Comparison of ENCODE assay signal across 7 cellular contexts in the genomic region with DNA sequence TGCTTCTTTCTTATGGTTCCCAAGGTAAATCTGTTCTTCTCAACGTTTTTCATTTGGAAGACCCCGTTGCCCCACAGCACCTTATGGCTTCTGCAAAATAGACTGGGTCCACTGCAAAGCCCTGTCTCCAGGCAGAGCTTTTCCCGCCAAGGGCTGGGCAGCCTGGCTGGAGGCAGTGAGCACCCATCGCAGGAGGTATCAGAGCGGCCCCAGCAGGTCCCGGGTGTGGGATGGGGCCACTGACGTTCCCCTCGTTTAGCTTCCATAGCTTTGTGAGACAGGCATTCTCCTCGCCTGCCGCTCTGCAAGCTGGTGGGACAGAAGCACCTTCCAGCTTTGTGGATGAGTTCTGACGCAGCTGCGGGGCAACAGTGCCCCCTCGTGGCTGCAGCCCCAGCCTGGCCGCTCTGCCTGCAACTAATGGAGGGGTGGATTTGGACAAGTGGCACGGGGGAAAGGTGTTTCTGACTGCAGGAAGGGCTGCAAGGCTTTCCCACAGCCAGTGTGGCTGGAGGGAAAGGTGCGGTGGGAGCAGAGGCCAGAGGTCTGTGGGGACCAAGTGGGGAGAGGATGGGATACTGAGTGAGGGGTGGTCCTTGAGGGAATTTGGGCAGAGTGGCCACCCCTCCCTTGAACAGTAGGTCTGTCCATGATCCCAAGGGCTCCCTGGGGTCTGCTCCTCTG.
A peak's percentile ranks its signal among the peaks of the same experiment; 100 is the strongest.
DNase-seq lines count a peak whose midpoint lies in the region; ATAC-seq and TF ChIP-seq lines count a peak whose summit lies in the region.

No MANE protein-coding gene starts in this region.

- H4K20me1 ChIP-seq in OCI-LY7 (ENCODE audit: insufficient read depth, low read length), result no peaks in the 10 kb centered on the region

- ATAC-seq in HG03442 (IDR thresholded peaks at IDR 0.05; ENCODE audit: unreplicated experiment), result peak; percentile 45
- ATAC-seq in naive thymus-derived CD8-positive, alpha-beta T cell, result peak; percentile 39 to 64
- peak; percentile 67 for ATAC-seq in stimulated activated memory B cell treated with anti-CD40 and anti-IgM and Interleukin-4, amounts not matched to agents 10 μg/mL and 1 μg/mL and 100 μg/mL, for 72 hours

- peaks cover 19 to 43% (median 32%) of the 10 kb centered on the region in 4 donors for H3K4me1 Mint-ChIP-seq in naive thymus-derived CD8-positive, alpha-beta T cell
- peaks cover 23% of the 10 kb centered on the region for H3K4me1 Mint-ChIP-seq in stimulated activated memory B cell treated with anti-CD40 and anti-IgM and Interleukin-4, amounts not matched to agents 10 μg/mL and 1 μg/mL and 100 μg/mL, for 72 hours

- POLR2A ChIA-PET in OCI-LY7 (lab: Charles Lee), result interaction anchor here (0.6 kb wide), 1 partner anchor 9 kb away, joined by 3 read pairs; no protein-coding TSS in a partner anchor
- POLR2A ChIA-PET in naive thymus-derived CD8-positive, alpha-beta T cell (lab: Charles Lee), result interaction anchor here (0.6 to 1.3 kb wide), 3 partner anchors 148 to 762 kb away, joined by 3 to 8 read pairs (median 4); no protein-coding TSS in a partner anchor

- 0 to 4% methylated on average over 1 to 7 of the region's 16 CpGs for WGBS in esophagus squamous epithelium, 2 donors

- peaks cover 0 to 54% (median 0%) of the 10 kb centered on the region in 4 donors for H3K27me3 ChIP-seq in esophagus squamous epithelium

- TF ChIP-seq POLR2A in esophagus squamous epithelium (IDR thresholded peaks at IDR 0.05), result no peak

- no peaks in the 10 kb centered on the region for H3K9me2 ChIP-seq in OCI-LY7 (ENCODE audit: insufficient read depth, low read length)

- no peak overlapping the region for H2AFZ ChIP-seq in OCI-LY7 (ENCODE audit: low read length)

- intact Hi-C loops in OCI-LY7 (cut with micrococcal nuclease; ENCODE audit: unreplicated experiment), result loop anchor here (1.0 kb wide), 2 partner anchors 148 to 152 kb away; no protein-coding TSS in a partner anchor
- intact Hi-C loops in esophagus squamous epithelium (cut with DNase I), result loop anchor here (5.0 kb wide), 1 partner anchor 556 kb away; no protein-coding TSS in a partner anchor

- no peaks in the 10 kb centered on the region for H3K36me3 Mint-ChIP-seq in naive thymus-derived CD8-positive, alpha-beta T cell
- H3K36me3 Mint-ChIP-seq in stimulated activated memory B cell treated with anti-CD40 and anti-IgM and Interleukin-4, amounts not matched to agents 10 μg/mL and 1 μg/mL and 100 μg/mL, for 72 hours, result no peaks in the 10 kb centered on the region

- H3K4me1 ChIP-seq in OCI-LY7 (ENCODE audit: insufficient read depth, low read length, poor library complexity, severe bottlenecking) (no peaks in the 10 kb centered on the region), esophagus squamous epithelium (peaks cover 10 to 24% (median 12%) of the 10 kb centered on the region in 3 donors)

- CTCF ChIA-PET in OCI-LY7 (lab: Charles Lee; ENCODE audit: unreplicated experiment), result interaction anchor here (0.6 to 2.0 kb wide), 6 partner anchors 23 to 708 kb away, joined by 3 to 5 read pairs (median 4); no protein-coding TSS in a partner anchor

- H3K27ac ChIP-seq in OCI-LY7 (ENCODE audit: low read depth, low read length, poor library complexity, severe bottlenecking), result no peak overlapping the region
- no peak overlapping the region for H3K27ac ChIP-seq in esophagus squamous epithelium

- peak overlapping the region in 8 of 10 donors; percentile 42 to 81 (median 52) for H3K4me3 Mint-ChIP-seq in naive thymus-derived CD8-positive, alpha-beta T cell
- H3K4me3 Mint-ChIP-seq in stimulated activated memory B cell treated with anti-CD40 and anti-IgM and Interleukin-4, amounts not matched to agents 10 μg/mL and 1 μg/mL and 100 μg/mL, for 72 hours, result no peak overlapping the region

- peaks cover 13 to 28% (median 13%) of the 10 kb centered on the region in 5 donors for H3K27me3 Mint-ChIP-seq in naive thymus-derived CD8-positive, alpha-beta T cell
- peaks cover 70% of the 10 kb centered on the region for H3K27me3 Mint-ChIP-seq in stimulated activated memory B cell treated with anti-CD40 and anti-IgM and Interleukin-4, amounts not matched to agents 10 μg/mL and 1 μg/mL and 100 μg/mL, for 72 hours

- H3K79me2 ChIP-seq in OCI-LY7 (ENCODE audit: insufficient read depth, low read depth, low read length), result no peaks in the 10 kb centered on the region

- DNase-seq in OCI-LY7 (ENCODE audit: low spot score) (peak; percentile 73), esophagus squamous epithelium (lab: John Stamatoyannopoulos, UW) (no peak)
- DNase-seq in activated T-cell treated with anti-CD3 and anti-CD28 coated beads, Interleukin-2, amount 50 U/mL, for 1 hour, result peak; percentile 83
- DNase-seq in naive thymus-derived CD8-positive, alpha-beta T cell, result peak; percentile 64 to 83 (median 78)

- no peaks in the 10 kb centered on the region for H3K9me3 ChIP-seq in OCI-LY7 (ENCODE audit: low read length)
- H3K9me3 ChIP-seq in esophagus squamous epithelium, result no peaks in the 10 kb centered on the region

- peak overlapping the region in 3 of 10 donors; percentile 34 to 82 (median 73) for H3K27ac Mint-ChIP-seq in naive thymus-derived CD8-positive, alpha-beta T cell
- H3K27ac Mint-ChIP-seq in stimulated activated memory B cell treated with anti-CD40 and anti-IgM and Interleukin-4, amounts not matched to agents 10 μg/mL and 1 μg/mL and 100 μg/mL, for 72 hours, result no peak overlapping the region

- H3K36me3 ChIP-seq in OCI-LY7 (ENCODE audit: insufficient read depth, low read length), result no peaks in the 10 kb centered on the region
- no peaks in the 10 kb centered on the region for H3K36me3 ChIP-seq in esophagus squamous epithelium

- no peaks in the 10 kb centered on the region for H3K9me3 Mint-ChIP-seq in naive thymus-derived CD8-positive, alpha-beta T cell
- H3K9me3 Mint-ChIP-seq in stimulated activated memory B cell treated with anti-CD40 and anti-IgM and Interleukin-4, amounts not matched to agents 10 μg/mL and 1 μg/mL and 100 μg/mL, for 72 hours, result no peaks in the 10 kb centered on the region

- H3K4me3 ChIP-seq in OCI-LY7 (ENCODE audit: low read depth, low read length, poor library complexity, severe bottlenecking), result no peak overlapping the region
- H3K4me3 ChIP-seq in esophagus squamous epithelium, result no peak overlapping the region

- H3K4me2 ChIP-seq in OCI-LY7 (ENCODE audit: low read length), result no peak overlapping the region

- BruUV-seq in OCI-LY7 (replicated peaks; lab: Mats Ljungman, UMichigan), result no TSS peak

- TF ChIP-seq CTCF in GM12801 (IDR thresholded peaks at IDR 0.05; ENCODE audit: extremely low read depth, insufficient read length) (peak; percentile 14), OCI-LY7 (conservative IDR thresholded peaks at IDR 0.05; ENCODE audit: low read length) (peak; percentile 95), esophagus squamous epithelium (IDR thresholded peaks at IDR 0.05) (peak; percentile 89 to 98 (median 96))

Comparison
In these comparisons a context has a peak if more than half of its experiments do, and no peak if none do; other contexts are left out.
1. CTCF ChIP-seq: peak in every context shown above with its lines; median percentile 96 in esophagus squamous epithelium; 95 in OCI-LY7; 14 in GM12801.